ENCODE assay signal across 19 cellular contexts in the genomic region with DNA sequence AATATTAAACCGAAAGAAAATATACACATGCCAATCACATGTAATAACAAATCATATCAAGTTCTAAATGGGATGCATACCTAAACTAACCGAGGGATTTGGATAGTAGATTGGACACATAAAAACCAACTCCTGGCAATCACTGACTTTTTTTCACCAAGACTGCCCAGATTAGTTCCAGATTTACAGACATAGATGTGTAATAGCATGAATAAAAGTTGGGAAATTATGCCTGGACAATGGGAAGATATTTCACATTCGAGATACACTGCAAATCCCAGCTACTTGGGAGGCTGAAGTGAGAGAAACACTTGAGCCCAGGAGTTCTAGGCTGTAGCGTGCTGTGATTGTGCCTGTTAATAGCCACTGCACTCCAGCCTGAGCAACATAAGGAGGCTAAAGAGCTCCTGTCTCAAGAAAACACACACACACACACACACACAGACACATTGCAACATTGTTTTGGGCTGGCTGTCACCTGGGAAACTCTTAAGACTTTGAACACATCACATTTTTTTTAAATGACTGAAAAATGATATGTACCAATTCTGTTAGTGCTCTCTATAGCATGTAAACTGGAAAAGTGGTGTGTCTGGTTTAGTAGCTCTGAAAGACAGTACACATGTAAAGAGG. TPM values are rescaled to one million over a fixed set of nuclear protein-coding genes. Genes with fewer than 3 reads are reported as not detected.
"Had no signal": no experiment of that assay in that cellular context is flagged by ENCODE, and none has a peak within 500 bp of the region (broad histone marks: within the 10 kb centered on the region; RNA-seq: fewer than 3 reads in every experiment).

No MANE protein-coding gene starts in this region.

- H3K9me3 ChIP-seq: body of pancreas, tibial artery, uterus had no signal

- H3K36me3 ChIP-seq: tibial artery, uterus, WERI-Rb-1 had no signal

- H3K27ac ChIP-seq: body of pancreas, coronary artery, tibial artery, uterus, WERI-Rb-1 had no signal

- H3K27me3 ChIP-seq: body of pancreas, tibial artery, uterus had no signal

- DNase-seq: activated CD4-positive, alpha-beta T cell treated with anti-CD3 and anti-CD28 coated beads for 1 hour; activated CD8-positive, alpha-beta memory T cell treated with anti-CD3 and anti-CD28 coated beads for 24 hours; activated CD8-positive, alpha-beta memory T cell treated with anti-CD3 and anti-CD28 coated beads, Interleukin-2, amount 50 U/mL, for 48 hours; activated effector memory CD4-positive, alpha-beta T cell treated with Interleukin-2 at 50 U/mL for 16 hours; activated naive CD4-positive, alpha-beta T cell treated with anti-CD3 and anti-CD28 coated beads, Interleukin-2, amount 10 ng/mL, durations not matched to agents 7 days and 5 days; activated naive CD8-positive, alpha-beta T cell treated with anti-CD3 and anti-CD28 coated beads, Interleukin-2, amount 50 U/mL, for 24 hours; activated T-cell treated with anti-CD3 and anti-CD28 coated beads, Interleukin-2, amount 50 U/mL, for 48 hours; body of pancreas; left ventricle myocardium superior; occipital lobe; stimulated activated CD4-positive, alpha-beta T cell treated with anti-CD3 and anti-CD28 coated beads, Interleukin-2, amount 100 ng/mL, for 24 hours; stimulated activated naive CD8-positive, alpha-beta T cell treated with anti-CD3 and anti-CD28 coated beads, Interleukin-15, Interleukin-2, amounts not matched to agents 100 U/mL and 50 U/mL, for 24 hours; substantia nigra; T-helper 2 cell; tibial artery; uterus; WERI-Rb-1 had no signal

- H3K4me1 ChIP-seq: body of pancreas, tibial artery, uterus had no signal

- H3K4me3 ChIP-seq: body of pancreas, coronary artery, tibial artery, uterus had no signal

RNA-seq across cellular contexts. Expression of gene RAB40A, which starts 5.7 kb away (rescaled TPM):
- total RNA-seq: mononuclear cell had no signal
